1 cellular context compared by ENCODE assay signal in genomic region chr2:64359176-64359891, GRCh38.
TF ChIP-seq lines count a peak whose summit lies in the region.

No MANE protein-coding gene starts in this region.

TF ChIP-seq in IMR-90, 13 proteins besides CTCF, POLR2A, EP300 and RAD21 (continued from another document):
- TF ChIP-seq MAFK (IDR thresholded peaks at IDR 0.05; ENCODE audit: low read depth, low read length) (no peak), BHLHE40 (IDR thresholded peaks at IDR 0.05; ENCODE audit: low read depth, low read length) (no peak), CHD1 (IDR thresholded peaks at IDR 0.05; ENCODE audit: low read depth, low read length) (no peak)
